ENCODE assay signal across 1 cellular context in the genomic region with DNA sequence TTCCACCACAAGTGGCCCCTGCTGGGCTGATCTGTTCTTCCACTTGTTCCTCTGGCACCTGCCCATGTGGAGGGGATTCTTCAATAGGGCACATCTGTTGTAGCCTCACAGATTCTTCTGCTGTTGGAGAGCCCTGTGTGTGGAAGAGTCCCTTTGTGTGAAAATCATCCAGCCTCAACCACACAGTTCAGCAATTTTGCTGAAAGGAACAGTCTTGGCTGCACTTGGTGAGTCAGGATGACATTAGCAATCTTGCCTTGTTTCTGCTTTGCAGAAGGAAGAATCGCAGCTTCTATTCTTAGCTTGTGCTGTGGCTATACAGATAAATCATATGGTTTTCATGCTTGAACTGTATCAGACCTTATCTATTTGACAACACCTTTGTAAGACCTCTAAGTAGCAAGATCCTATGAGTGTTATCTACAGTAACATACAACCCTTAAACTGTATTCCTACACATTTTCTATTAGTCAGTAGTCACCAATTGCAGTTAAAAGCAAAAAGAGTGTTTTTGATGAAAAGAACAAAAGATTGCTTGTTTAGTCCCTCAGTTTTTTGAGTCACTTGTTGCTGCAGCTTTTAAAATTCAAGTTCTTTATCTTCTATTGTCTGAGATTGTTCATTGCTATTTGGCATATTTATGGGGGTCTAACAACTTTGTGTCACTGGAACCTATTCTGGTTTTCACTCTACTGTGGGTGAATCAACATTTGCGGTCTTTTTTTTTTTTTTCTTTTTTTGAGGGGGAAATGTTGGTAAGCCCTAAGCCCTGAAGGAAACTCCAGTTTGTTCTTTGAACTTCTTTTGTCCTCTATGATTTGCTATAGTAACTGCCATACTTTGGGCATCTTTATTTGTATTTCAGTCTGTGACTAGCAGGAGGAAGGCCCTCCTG.
A peak's percentile ranks its signal among the peaks of the same experiment; 100 is the strongest.
TF ChIP-seq lines count a peak whose summit lies in the region.

No MANE protein-coding gene starts in this region.

TF ChIP-seq in K562, 482 proteins besides CTCF, POLR2A, EP300 and RAD21 (continued from another document and continues in another):
- TF ChIP-seq, protein P1, sequence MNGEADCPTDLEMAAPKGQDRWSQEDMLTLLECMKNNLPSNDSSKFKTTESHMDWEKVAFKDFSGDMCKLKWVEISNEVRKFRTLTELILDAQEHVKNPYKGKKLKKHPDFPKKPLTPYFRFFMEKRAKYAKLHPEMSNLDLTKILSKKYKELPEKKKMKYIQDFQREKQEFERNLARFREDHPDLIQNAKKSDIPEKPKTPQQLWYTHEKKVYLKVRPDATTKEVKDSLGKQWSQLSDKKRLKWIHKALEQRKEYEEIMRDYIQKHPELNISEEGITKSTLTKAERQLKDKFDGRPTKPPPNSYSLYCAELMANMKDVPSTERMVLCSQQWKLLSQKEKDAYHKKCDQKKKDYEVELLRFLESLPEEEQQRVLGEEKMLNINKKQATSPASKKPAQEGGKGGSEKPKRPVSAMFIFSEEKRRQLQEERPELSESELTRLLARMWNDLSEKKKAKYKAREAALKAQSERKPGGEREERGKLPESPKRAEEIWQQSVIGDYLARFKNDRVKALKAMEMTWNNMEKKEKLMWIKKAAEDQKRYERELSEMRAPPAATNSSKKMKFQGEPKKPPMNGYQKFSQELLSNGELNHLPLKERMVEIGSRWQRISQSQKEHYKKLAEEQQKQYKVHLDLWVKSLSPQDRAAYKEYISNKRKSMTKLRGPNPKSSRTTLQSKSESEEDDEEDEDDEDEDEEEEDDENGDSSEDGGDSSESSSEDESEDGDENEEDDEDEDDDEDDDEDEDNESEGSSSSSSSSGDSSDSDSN (IDR thresholded peaks at IDR 0.05; ENCODE audit: borderline replicate concordance in 1 of 2, low read depth in 2 of 2, low read length in 2 of 2) = no peak
- TF ChIP-seq, protein P2, sequence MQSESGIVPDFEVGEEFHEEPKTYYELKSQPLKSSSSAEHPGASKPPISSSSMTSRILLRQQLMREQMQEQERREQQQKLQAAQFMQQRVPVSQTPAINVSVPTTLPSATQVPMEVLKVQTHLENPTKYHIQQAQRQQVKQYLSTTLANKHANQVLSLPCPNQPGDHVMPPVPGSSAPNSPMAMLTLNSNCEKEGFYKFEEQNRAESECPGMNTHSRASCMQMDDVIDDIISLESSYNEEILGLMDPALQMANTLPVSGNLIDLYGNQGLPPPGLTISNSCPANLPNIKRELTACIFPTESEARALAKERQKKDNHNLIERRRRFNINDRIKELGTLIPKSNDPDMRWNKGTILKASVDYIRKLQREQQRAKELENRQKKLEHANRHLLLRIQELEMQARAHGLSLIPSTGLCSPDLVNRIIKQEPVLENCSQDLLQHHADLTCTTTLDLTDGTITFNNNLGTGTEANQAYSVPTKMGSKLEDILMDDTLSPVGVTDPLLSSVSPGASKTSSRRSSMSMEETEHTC (IDR thresholded peaks at IDR 0.05) = peak; percentile 92
- TF ChIP-seq KLF16 (IDR thresholded peaks at IDR 0.05) = peak; percentile 99
- TF ChIP-seq SLC30A9 (CRISPR knock-in tag; IDR thresholded peaks at IDR 0.05) = no peak
- TF ChIP-seq TSC22D4 (tag; IDR thresholded peaks at IDR 0.05) = no peak
- TF ChIP-seq, protein P3, sequence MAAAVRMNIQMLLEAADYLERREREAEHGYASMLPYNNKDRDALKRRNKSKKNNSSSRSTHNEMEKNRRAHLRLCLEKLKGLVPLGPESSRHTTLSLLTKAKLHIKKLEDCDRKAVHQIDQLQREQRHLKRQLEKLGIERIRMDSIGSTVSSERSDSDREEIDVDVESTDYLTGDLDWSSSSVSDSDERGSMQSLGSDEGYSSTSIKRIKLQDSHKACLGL (CRISPR knock-in tag; IDR thresholded peaks at IDR 0.05; ENCODE audit: borderline replicate concordance, poor library complexity, severe bottlenecking) = no peak
- no peak for TF ChIP-seq TGIF2 (CRISPR knock-in tag; IDR thresholded peaks at IDR 0.05)
- 0 out of 2 replicates have a peak, but pooled peaks have one; percentile 75 for TF ChIP-seq ZNF311 (CRISPR knock-in tag; IDR thresholded peaks at IDR 0.05)
- TF ChIP-seq OTX1 (CRISPR knock-in tag; IDR thresholded peaks at IDR 0.05) = peak; percentile 88; the same call in 1 of the 2 replicates
- no peak for TF ChIP-seq HOXB6 (CRISPR knock-in tag; IDR thresholded peaks at IDR 0.05; ENCODE audit: borderline replicate concordance)
- peak; percentile 58 for TF ChIP-seq ZNF174 (CRISPR knock-in tag; IDR thresholded peaks at IDR 0.05)
- TF ChIP-seq SNAPC5 (CRISPR knock-in tag; IDR thresholded peaks at IDR 0.05) = no peak
- peak; percentile 88 for TF ChIP-seq BRD9 (IDR thresholded peaks at IDR 0.05; ENCODE audit: low read depth, partially characterized antibody)
- TF ChIP-seq CREB3 (tag; conservative IDR thresholded peaks at IDR 0.05; ENCODE audit: low read depth) = peak; percentile 77
- TF ChIP-seq POLR2B (IDR thresholded peaks at IDR 0.05; ENCODE audit: low read depth, partially characterized antibody) = no peak
- TF ChIP-seq ZNF384 (IDR thresholded peaks at IDR 0.05; ENCODE audit: low read depth, low read length) = peak; percentile 73
- no peak for TF ChIP-seq SREBF2 (CRISPR knock-in tag; IDR thresholded peaks at IDR 0.05)
- TF ChIP-seq SMAD2 (IDR thresholded peaks at IDR 0.05; ENCODE audit: low read depth, low read length) = no peak
- TF ChIP-seq DDX20 (tag; IDR thresholded peaks at IDR 0.05; ENCODE audit: low read depth) = peak; percentile 35; the same call in 1 of the 2 replicates
- TF ChIP-seq, protein P4, sequence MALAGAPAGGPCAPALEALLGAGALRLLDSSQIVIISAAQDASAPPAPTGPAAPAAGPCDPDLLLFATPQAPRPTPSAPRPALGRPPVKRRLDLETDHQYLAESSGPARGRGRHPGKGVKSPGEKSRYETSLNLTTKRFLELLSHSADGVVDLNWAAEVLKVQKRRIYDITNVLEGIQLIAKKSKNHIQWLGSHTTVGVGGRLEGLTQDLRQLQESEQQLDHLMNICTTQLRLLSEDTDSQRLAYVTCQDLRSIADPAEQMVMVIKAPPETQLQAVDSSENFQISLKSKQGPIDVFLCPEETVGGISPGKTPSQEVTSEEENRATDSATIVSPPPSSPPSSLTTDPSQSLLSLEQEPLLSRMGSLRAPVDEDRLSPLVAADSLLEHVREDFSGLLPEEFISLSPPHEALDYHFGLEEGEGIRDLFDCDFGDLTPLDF (CRISPR knock-in tag; IDR thresholded peaks at IDR 0.05) = no peak
- peak; percentile 88 for TF ChIP-seq SMAD1 (IDR thresholded peaks at IDR 0.05; ENCODE audit: low read depth, low read length, partially characterized antibody)
- 0 out of 2 replicates have a peak, but pooled peaks have one; percentile 25 for TF ChIP-seq CEBPB (tag; IDR thresholded peaks at IDR 0.05)
- TF ChIP-seq RBM14 (IDR thresholded peaks at IDR 0.05; ENCODE audit: borderline replicate concordance, insufficient read depth, low read depth, low read length) = no peak
- TF ChIP-seq ZNF398 (CRISPR knock-in tag; IDR thresholded peaks at IDR 0.05) = no peak
- peak; percentile 23; the same call in 1 of the 2 replicates for TF ChIP-seq ARID2 (IDR thresholded peaks at IDR 0.05)
- TF ChIP-seq ZBTB34 (CRISPR knock-in tag; IDR thresholded peaks at IDR 0.05) = no peak
- TF ChIP-seq CBX3 (IDR thresholded peaks at IDR 0.05; ENCODE audit: borderline replicate concordance in 1 of 2, low read length in 2 of 2) = peak in 1 of 2 experiments; percentile 96; a peak in 2 of 3 replicates
- TF ChIP-seq MGA (IDR thresholded peaks at IDR 0.05) = no peak; the same call in 1 of the 2 replicates
- TF ChIP-seq NFATC3 (IDR thresholded peaks at IDR 0.05) = peak; percentile 79; the same call in 1 of the 2 replicates
- peak; percentile 72; the same call in 1 of the 2 replicates for TF ChIP-seq ZNF583 (CRISPR knock-in tag; IDR thresholded peaks at IDR 0.05)
- TF ChIP-seq CXXC5 (CRISPR knock-in tag; IDR thresholded peaks at IDR 0.05) = peak; percentile 81
